2 cellular contexts compared by ENCODE assay signal in the genomic region with DNA sequence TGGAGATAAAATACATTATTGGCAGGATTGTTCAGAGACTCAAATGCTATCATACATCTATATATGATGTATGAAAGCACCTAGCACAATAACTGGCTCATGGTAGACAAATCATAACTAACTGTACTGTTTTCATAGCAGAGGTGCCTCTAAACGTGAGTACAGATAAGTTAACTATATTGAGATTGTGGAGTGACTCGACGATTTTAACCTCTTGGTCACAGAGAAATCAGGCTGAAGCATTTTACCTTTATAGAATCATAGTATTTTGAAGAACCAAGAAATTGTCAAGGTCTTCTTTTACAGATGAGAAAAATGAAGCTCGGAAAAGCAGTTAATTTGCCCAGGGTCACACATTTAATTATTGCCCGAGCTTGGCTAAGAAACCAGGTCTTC.
TF ChIP-seq lines count a peak whose summit lies in the region.

No MANE protein-coding gene starts in this region.

TF ChIP-seq in SK-N-SH, 30 proteins besides CTCF, POLR2A, EP300 and RAD21 (continued from another document):
- TF ChIP-seq SMC3 (IDR thresholded peaks at IDR 0.05; ENCODE audit: low read depth, low read length): no peak
- no peak for TF ChIP-seq TAF1 (IDR thresholded peaks at IDR 0.05; ENCODE audit: borderline replicate concordance, low read depth, low read length)
- TF ChIP-seq NRF1 (IDR thresholded peaks at IDR 0.05; ENCODE audit: low read depth, low read length): no peak
- TF ChIP-seq YY1 (IDR thresholded peaks at IDR 0.05; ENCODE audit: low read depth): no peak
- no peak for TF ChIP-seq POLR2AphosphoS5 (IDR thresholded peaks at IDR 0.05; ENCODE audit: low read depth, low read length)
- TF ChIP-seq MEF2A (IDR thresholded peaks at IDR 0.05; ENCODE audit: borderline replicate concordance, low read depth): no peak
- TF ChIP-seq FOXM1 (IDR thresholded peaks at IDR 0.05; ENCODE audit: low read depth): no peak
- TF ChIP-seq RXRA (IDR thresholded peaks at IDR 0.05; ENCODE audit: borderline replicate concordance, low read depth): no peak
- TF ChIP-seq, protein P1, sequence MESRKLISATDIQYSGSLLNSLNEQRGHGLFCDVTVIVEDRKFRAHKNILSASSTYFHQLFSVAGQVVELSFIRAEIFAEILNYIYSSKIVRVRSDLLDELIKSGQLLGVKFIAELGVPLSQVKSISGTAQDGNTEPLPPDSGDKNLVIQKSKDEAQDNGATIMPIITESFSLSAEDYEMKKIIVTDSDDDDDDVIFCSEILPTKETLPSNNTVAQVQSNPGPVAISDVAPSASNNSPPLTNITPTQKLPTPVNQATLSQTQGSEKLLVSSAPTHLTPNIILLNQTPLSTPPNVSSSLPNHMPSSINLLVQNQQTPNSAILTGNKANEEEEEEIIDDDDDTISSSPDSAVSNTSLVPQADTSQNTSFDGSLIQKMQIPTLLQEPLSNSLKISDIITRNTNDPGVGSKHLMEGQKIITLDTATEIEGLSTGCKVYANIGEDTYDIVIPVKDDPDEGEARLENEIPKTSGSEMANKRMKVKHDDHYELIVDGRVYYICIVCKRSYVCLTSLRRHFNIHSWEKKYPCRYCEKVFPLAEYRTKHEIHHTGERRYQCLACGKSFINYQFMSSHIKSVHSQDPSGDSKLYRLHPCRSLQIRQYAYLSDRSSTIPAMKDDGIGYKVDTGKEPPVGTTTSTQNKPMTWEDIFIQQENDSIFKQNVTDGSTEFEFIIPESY (IDR thresholded peaks at IDR 0.05; ENCODE audit: borderline replicate concordance, low read depth): no peak
- no peak for TF ChIP-seq CHD2 (IDR thresholded peaks at IDR 0.05; ENCODE audit: low read length, partially characterized antibody)
- no peak for TF ChIP-seq RCOR1 (IDR thresholded peaks at IDR 0.05; ENCODE audit: low read length)
- TF ChIP-seq MXI1 (IDR thresholded peaks at IDR 0.05; ENCODE audit: low read depth, low read length): no peak

TF ChIP-seq in SK-N-SH treated with all-trans-retinoic acid at 6 μM for 48 hours, 23 proteins besides CTCF, POLR2A, EP300 and RAD21 (continued from another document):
- TF ChIP-seq ARNTL (CRISPR knock-in tag; IDR thresholded peaks at IDR 0.05; ENCODE audit: borderline replicate concordance, low read depth) (no peak), GLIS3 (CRISPR knock-in tag; IDR thresholded peaks at IDR 0.05) (no peak), ZNF565 (CRISPR knock-in tag; conservative IDR thresholded peaks at IDR 0.05; ENCODE audit: low read depth) (no peak), BACH2 (CRISPR knock-in tag; IDR thresholded peaks at IDR 0.05; ENCODE audit: borderline replicate concordance) (no peak), ZFP30 (CRISPR knock-in tag; IDR thresholded peaks at IDR 0.05) (no peak), ISL1 (CRISPR knock-in tag; IDR thresholded peaks at IDR 0.05) (no peak), TCF4 (CRISPR knock-in tag; IDR thresholded peaks at IDR 0.05; ENCODE audit: borderline replicate concordance) (no peak), CSDC2 (CRISPR knock-in tag; IDR thresholded peaks at IDR 0.05) (no peak)
- TF ChIP-seq, protein P2, sequence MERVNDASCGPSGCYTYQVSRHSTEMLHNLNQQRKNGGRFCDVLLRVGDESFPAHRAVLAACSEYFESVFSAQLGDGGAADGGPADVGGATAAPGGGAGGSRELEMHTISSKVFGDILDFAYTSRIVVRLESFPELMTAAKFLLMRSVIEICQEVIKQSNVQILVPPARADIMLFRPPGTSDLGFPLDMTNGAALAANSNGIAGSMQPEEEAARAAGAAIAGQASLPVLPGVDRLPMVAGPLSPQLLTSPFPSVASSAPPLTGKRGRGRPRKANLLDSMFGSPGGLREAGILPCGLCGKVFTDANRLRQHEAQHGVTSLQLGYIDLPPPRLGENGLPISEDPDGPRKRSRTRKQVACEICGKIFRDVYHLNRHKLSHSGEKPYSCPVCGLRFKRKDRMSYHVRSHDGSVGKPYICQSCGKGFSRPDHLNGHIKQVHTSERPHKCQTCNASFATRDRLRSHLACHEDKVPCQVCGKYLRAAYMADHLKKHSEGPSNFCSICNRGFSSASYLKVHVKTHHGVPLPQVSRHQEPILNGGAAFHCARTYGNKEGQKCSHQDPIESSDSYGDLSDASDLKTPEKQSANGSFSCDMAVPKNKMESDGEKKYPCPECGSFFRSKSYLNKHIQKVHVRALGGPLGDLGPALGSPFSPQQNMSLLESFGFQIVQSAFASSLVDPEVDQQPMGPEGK (CRISPR knock-in tag; IDR thresholded peaks at IDR 0.05; ENCODE audit: borderline replicate concordance): no peak
